41 cellular contexts compared by ENCODE assay signal in the genomic region with DNA sequence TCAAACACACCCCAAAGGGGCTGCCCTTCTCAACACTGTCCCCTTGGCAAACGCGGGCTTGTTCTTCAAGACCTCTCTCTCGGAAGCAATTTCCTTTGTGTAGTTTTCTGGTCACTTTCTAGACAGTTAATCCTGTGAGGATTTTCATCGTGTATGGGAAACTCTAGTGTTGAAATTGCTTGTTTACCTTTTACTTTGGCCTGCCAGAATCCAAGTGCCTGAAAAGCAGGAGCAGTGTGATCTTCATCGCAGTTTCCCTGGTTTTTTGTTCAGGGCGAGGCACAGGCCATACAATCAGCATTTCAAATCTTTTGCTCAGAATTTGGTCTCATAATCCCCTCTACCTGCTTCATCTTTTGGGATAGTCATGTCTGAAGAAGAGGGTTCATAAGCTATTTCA.
"Had no signal": no experiment of that assay in that cellular context is flagged by ENCODE, and none has a peak within 500 bp of the region (broad histone marks: within the 10 kb centered on the region; RNA-seq: fewer than 3 reads in every experiment).

No MANE protein-coding gene starts in this region.

- ATAC-seq: activated CD8-positive, alpha-beta memory T cell treated with anti-CD3 and anti-CD28 coated beads, Interleukin-2, amount 10 ng/mL, durations not matched to agents 7 days and 5 days; activated T-cell treated with anti-CD3 and anti-CD28 coated beads, Interleukin-2, amount 50 U/mL, for 72 hours; activated T-helper 17 cell treated with anti-CD3 and anti-CD28 coated beads, Interleukin-2, amount 50 U/mL, for 72 hours; PC-3; Right ventricle myocardium inferior had no signal

- H3K36me3 Mint-ChIP-seq: activated CD8-positive, alpha-beta memory T cell treated with anti-CD3 and anti-CD28 coated beads, Interleukin-2, amount 10 ng/mL, durations not matched to agents 7 days and 5 days; activated naive CD8-positive, alpha-beta T cell treated with anti-CD3 and anti-CD28 coated beads for 36 hours had no signal

- H3K27me3 ChIP-seq: brain microvascular endothelial cell, Peyer's patch had no signal

- H3K27me3 Mint-ChIP-seq: activated CD4-positive, alpha-beta memory T cell treated with anti-CD3 and anti-CD28 coated beads, Interleukin-2, amount 10 ng/mL, durations not matched to agents 7 days and 5 days had no signal

- H3K4me1 Mint-ChIP-seq: activated B cell treated with CpG ODN at 0.5 μM for 24 hours; activated CD4-positive, alpha-beta memory T cell treated with anti-CD3 and anti-CD28 coated beads, Interleukin-2, amount 10 ng/mL, durations not matched to agents 7 days and 5 days; activated CD8-positive, alpha-beta memory T cell treated with anti-CD3 and anti-CD28 coated beads, Interleukin-2, amount 10 ng/mL, durations not matched to agents 7 days and 5 days; activated naive CD8-positive, alpha-beta T cell treated with anti-CD3 and anti-CD28 coated beads for 36 hours; activated T-helper 17 cell treated with anti-CD3 and anti-CD28 coated beads, Interleukin-2, amount 50 U/mL, for 72 hours had no signal

- DNase-seq: activated B cell treated with CpG ODN at 0.5 μM for 24 hours; activated CD4-positive, alpha-beta memory T cell treated with anti-CD3 and anti-CD28 coated beads, Interleukin-2, amount 10 ng/mL, durations not matched to agents 7 days and 5 days; activated CD4-positive, alpha-beta T cell treated with anti-CD3 and anti-CD28 coated beads for 4 hours; activated CD4-positive, CD25-positive, alpha-beta regulatory T cell treated with anti-CD3 and anti-CD28 coated beads, Interleukin-2, amount 50 U/mL, for 72 hours; activated CD8-positive, alpha-beta memory T cell treated with anti-CD3 and anti-CD28 coated beads for 24 hours; activated CD8-positive, alpha-beta memory T cell treated with anti-CD3 and anti-CD28 coated beads, Interleukin-2, amount 10 ng/mL, durations not matched to agents 7 days and 5 days; activated CD8-positive, alpha-beta memory T cell treated with anti-CD3 and anti-CD28 coated beads, Interleukin-2, amount 50 U/mL, for 48 hours; activated effector memory CD4-positive, alpha-beta T cell treated with anti-CD3 and anti-CD28 coated beads, Interleukin-2, amount 50 U/mL, for 16 hours; activated naive CD4-positive, alpha-beta T cell; activated naive CD4-positive, alpha-beta T cell treated with anti-CD3 and anti-CD28 coated beads, Interleukin-2, amount 50 U/mL, for 16 hours; activated naive CD8-positive, alpha-beta T cell treated with anti-CD3 and anti-CD28 coated beads for 36 hours; activated T-cell treated with anti-CD3 and anti-CD28 coated beads, Interleukin-2, amount 50 U/mL, for 72 hours; amniotic stem cell; aorta; brain microvascular endothelial cell; central memory CD4-positive, alpha-beta T cell; MM.1S; MV-4-11; NCI-H1105; NCI-H1417 treated with DMSO at 0.1 percent for 48 hours; NCI-H1694; NCI-H1930; NCI-H2081 treated with DMSO at 0.1 percent for 48 hours; NCI-H2171; NCI-H446 treated with DMSO at 0.1 percent for 48 hours; NCI-H524; NCI-H69; NCI-H82; NK-92 treated with Interleukin-12 subunit alpha and Interleukin-12 subunit beta, amount 100 ng/mL, for 24 hours; PC-3; Peyer's patch; SIG-M5; SW 1271; T-helper 1 cell; T-helper 2 cell; T-helper 9 cell had no signal

- H3K9me3 Mint-ChIP-seq: activated B cell treated with CpG ODN at 0.5 μM for 24 hours; activated CD4-positive, alpha-beta memory T cell treated with anti-CD3 and anti-CD28 coated beads, Interleukin-2, amount 10 ng/mL, durations not matched to agents 7 days and 5 days; activated naive CD8-positive, alpha-beta T cell treated with anti-CD3 and anti-CD28 coated beads for 36 hours; activated T-cell treated with anti-CD3 and anti-CD28 coated beads, Interleukin-2, amount 50 U/mL, for 72 hours; activated T-helper 17 cell treated with anti-CD3 and anti-CD28 coated beads, Interleukin-2, amount 50 U/mL, for 72 hours had no signal

- H3K27ac ChIP-seq: brain microvascular endothelial cell, KMS-11, Peyer's patch, RWPE1, VCaP had no signal

- H3K27ac Mint-ChIP-seq: activated B cell treated with CpG ODN at 0.5 μM for 24 hours; activated CD4-positive, alpha-beta memory T cell treated with anti-CD3 and anti-CD28 coated beads, Interleukin-2, amount 10 ng/mL, durations not matched to agents 7 days and 5 days; activated CD8-positive, alpha-beta memory T cell treated with anti-CD3 and anti-CD28 coated beads, Interleukin-2, amount 10 ng/mL, durations not matched to agents 7 days and 5 days; activated naive CD8-positive, alpha-beta T cell treated with anti-CD3 and anti-CD28 coated beads for 36 hours; activated T-cell treated with anti-CD3 and anti-CD28 coated beads, Interleukin-2, amount 50 U/mL, for 72 hours; activated T-helper 17 cell treated with anti-CD3 and anti-CD28 coated beads, Interleukin-2, amount 50 U/mL, for 72 hours had no signal

- H3K9me3 ChIP-seq: Peyer's patch had no signal

- H3K4me2 ChIP-seq: KMS-11 had no signal

- H3K9ac ChIP-seq: KMS-11 had no signal

- H3K4me1 ChIP-seq: Peyer's patch had no signal

- H3K36me3 ChIP-seq: brain microvascular endothelial cell, Peyer's patch had no signal

- H3K4me3 Mint-ChIP-seq: activated B cell treated with CpG ODN at 0.5 μM for 24 hours; activated CD4-positive, alpha-beta memory T cell treated with anti-CD3 and anti-CD28 coated beads, Interleukin-2, amount 10 ng/mL, durations not matched to agents 7 days and 5 days; activated CD8-positive, alpha-beta memory T cell treated with anti-CD3 and anti-CD28 coated beads, Interleukin-2, amount 10 ng/mL, durations not matched to agents 7 days and 5 days; activated naive CD8-positive, alpha-beta T cell treated with anti-CD3 and anti-CD28 coated beads for 36 hours had no signal

- H3K4me3 ChIP-seq: Peyer's patch had no signal
